ENCODE assay signal across 13 cellular contexts in the genomic region with DNA sequence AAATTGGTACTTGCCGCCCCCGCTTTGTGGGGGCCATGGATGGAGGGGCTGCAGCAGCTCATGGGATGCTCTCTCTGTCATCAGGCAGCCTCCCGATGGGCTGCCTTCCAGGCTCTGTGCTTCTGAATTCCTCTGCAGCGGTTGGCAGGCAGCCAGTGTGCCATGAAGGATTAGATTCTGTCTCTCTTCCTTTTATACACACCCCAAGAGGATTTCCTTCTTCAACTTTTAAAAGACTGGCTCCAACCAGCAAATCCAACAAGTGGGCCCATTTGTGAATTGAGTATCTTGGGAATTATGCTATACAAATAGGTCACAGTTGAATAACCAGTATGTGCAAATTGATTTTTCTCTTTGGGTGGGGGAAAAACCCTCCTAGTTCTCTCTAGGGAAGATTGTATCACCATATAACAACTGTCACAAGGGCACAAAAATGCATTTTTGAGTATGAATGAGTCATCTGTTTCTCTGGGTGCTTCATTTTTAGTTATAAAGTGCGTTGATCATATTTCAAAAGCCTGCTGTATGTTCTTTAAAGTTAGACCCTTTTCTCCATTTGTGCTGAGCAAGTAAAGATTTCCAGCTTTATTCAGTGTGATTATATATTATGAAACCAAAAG.
DNase-seq lines count a peak whose midpoint lies in the region; ATAC-seq and TF ChIP-seq lines count a peak whose summit lies in the region.
"Had no signal": no experiment of that assay in that cellular context is flagged by ENCODE, and none has a peak within 500 bp of the region (broad histone marks: within the 10 kb centered on the region; RNA-seq: fewer than 3 reads in every experiment).

No MANE protein-coding gene starts in this region.

- H3K36me3 Mint-ChIP-seq in MCF 10A (ENCODE audit: insufficient read depth, unreplicated experiment): no peaks in the 10 kb centered on the region
- H3K36me3 Mint-ChIP-seq in activated naive CD8-positive, alpha-beta T cell treated with anti-CD3 and anti-CD28 coated beads for 36 hours: no peaks in the 10 kb centered on the region
- no peaks in the 10 kb centered on the region for H3K36me3 Mint-ChIP-seq in naive thymus-derived CD8-positive, alpha-beta T cell

- no peak overlapping the region for H3K9ac ChIP-seq in mammary epithelial cell (ENCODE audit: insufficient read depth, low read length)
- H3K9ac ChIP-seq: KMS-11 had no signal

- no peaks in the 10 kb centered on the region for H3K36me3 ChIP-seq in mammary epithelial cell (ENCODE audit: insufficient read depth, low read length)
- H3K36me3 ChIP-seq in left ventricle myocardium inferior: no peaks in the 10 kb centered on the region
- H3K36me3 ChIP-seq: Peyer's patch had no signal

- TF ChIP-seq CTCF in MCF 10A (IDR thresholded peaks at IDR 0.05; ENCODE audit: unreplicated experiment): no peak
- TF ChIP-seq CTCF in mammary epithelial cell (conservative IDR thresholded peaks at IDR 0.05 in 1 of 2, IDR thresholded peaks at IDR 0.05 in 1 of 2; ENCODE audit: extremely low read depth in 1 of 2, insufficient read depth in 1 of 2, low read depth in 1 of 2, low read length in 2 of 2): no peak
- no peak for TF ChIP-seq CTCF in left ventricle myocardium inferior (IDR thresholded peaks at IDR 0.05; ENCODE audit: borderline replicate concordance)

- H3K9me3 Mint-ChIP-seq in MCF 10A (ENCODE audit: unreplicated experiment): no peaks in the 10 kb centered on the region
- H3K9me3 Mint-ChIP-seq in activated naive CD8-positive, alpha-beta T cell treated with anti-CD3 and anti-CD28 coated beads for 36 hours: peaks cover 2% of the 10 kb centered on the region
- peaks cover 0 to 10% (median 2%) of the 10 kb centered on the region in 9 donors for H3K9me3 Mint-ChIP-seq in naive thymus-derived CD8-positive, alpha-beta T cell

- H3K4me3 ChIP-seq in mammary epithelial cell (replicated peaks in 1 of 3; ENCODE audit: insufficient read depth in 1 of 3, low read depth in 2 of 3, low read length in 3 of 3): no peak overlapping the region
- H3K4me3 ChIP-seq in left ventricle myocardium inferior: no peak overlapping the region
- H3K4me3 ChIP-seq: Peyer's patch had no signal

- H3K27ac Mint-ChIP-seq in MCF 10A (ENCODE audit: low read depth, unreplicated experiment): no peak overlapping the region
- H3K27ac Mint-ChIP-seq in activated naive CD8-positive, alpha-beta T cell treated with anti-CD3 and anti-CD28 coated beads for 36 hours: no peak overlapping the region
- no peak overlapping the region for H3K27ac Mint-ChIP-seq in naive thymus-derived CD8-positive, alpha-beta T cell

- dilution Hi-C loops in mammary epithelial cell (cut with HindIII; ENCODE audit: low sequenced_read_pairs): no loop called here

- H3K4me2 ChIP-seq in mammary epithelial cell (ENCODE audit: insufficient read depth, low read depth, low read length): no peak overlapping the region
- H3K4me2 ChIP-seq: KMS-11 had no signal

- DNase-seq in MCF 10A (ENCODE audit: unreplicated experiment) (peak; percentile 46), mammary epithelial cell (no peak), left ventricle myocardium inferior (peak; percentile 43), NCI-H187 (lab: John Stamatoyannopoulos, UW) (no peak)
- no peak for DNase-seq in activated naive CD8-positive, alpha-beta T cell treated with anti-CD3 and anti-CD28 coated beads for 36 hours
- no peak for DNase-seq in naive thymus-derived CD8-positive, alpha-beta T cell
- DNase-seq: activated CD4-positive, alpha-beta T cell treated with anti-CD3 and anti-CD28 coated beads, Interleukin-2, amount 50 U/mL, for 48 hours; AML-193; central memory CD4-positive, alpha-beta T cell had no signal

- H3K9me3 ChIP-seq in mammary epithelial cell (replicated peaks; ENCODE audit: insufficient read depth, low read length): no peaks in the 10 kb centered on the region
- H3K9me3 ChIP-seq in left ventricle myocardium inferior (replicated peaks): no peaks in the 10 kb centered on the region
- H3K9me3 ChIP-seq: Peyer's patch had no signal

- ATAC-seq in SK-N-SH treated with all-trans-retinoic acid at 6 μM for 48 hours: peak; percentile 92
- no peak for ATAC-seq in naive thymus-derived CD8-positive, alpha-beta T cell
- ATAC-seq in GM21360 (IDR thresholded peaks at IDR 0.05; ENCODE audit: unreplicated experiment): no peak

- intact Hi-C loops in MCF 10A (cut with micrococcal nuclease): no loop called here
- intact Hi-C loops in mammary epithelial cell (cut with micrococcal nuclease): no loop called here
- intact Hi-C loops in left ventricle myocardium inferior (cut with micrococcal nuclease): no loop called here

- H4K20me1 ChIP-seq in mammary epithelial cell (ENCODE audit: insufficient read depth, low read length): no peaks in the 10 kb centered on the region

- BruUV-seq in MCF 10A (replicated peaks; lab: Mats Ljungman, UMichigan) (no TSS peak), mammary epithelial cell (replicated peaks; lab: Mats Ljungman, UMichigan) (no TSS peak)

- CTCF ChIA-PET in MCF 10A (lab: Yijun Ruan, JAX) (no interaction called here), mammary epithelial cell (lab: Charles Lee; ENCODE audit: low non-redundant PET) (no interaction called here)

- no peaks in the 10 kb centered on the region for H3K27me3 ChIP-seq in mammary epithelial cell (ENCODE audit: insufficient read depth, low read length)
- no peaks in the 10 kb centered on the region for H3K27me3 ChIP-seq in left ventricle myocardium inferior (ENCODE audit: low read depth)
- H3K27me3 ChIP-seq: Peyer's patch had no signal

- H3K27ac ChIP-seq in mammary epithelial cell (ENCODE audit: insufficient read depth, low read depth, low read length): no peak overlapping the region
- H3K27ac ChIP-seq in left ventricle myocardium inferior (replicated peaks): no peak overlapping the region
- H3K27ac ChIP-seq: KMS-11 had no signal

- peaks cover 5% of the 10 kb centered on the region for H3K4me1 ChIP-seq in mammary epithelial cell (ENCODE audit: insufficient read depth, low read length)
- no peaks in the 10 kb centered on the region for H3K4me1 ChIP-seq in left ventricle myocardium inferior

- H3K79me2 ChIP-seq in mammary epithelial cell (ENCODE audit: insufficient read depth, low read length): no peaks in the 10 kb centered on the region

- H2AFZ ChIP-seq in mammary epithelial cell (ENCODE audit: low read depth, low read length): no peak overlapping the region

- 54% methylated on average over 5 of the region's 5 CpGs for WGBS in mammary epithelial cell (ENCODE audit: low coverage, missing lambda C conversion rate)

- H3K4me1 Mint-ChIP-seq in MCF 10A (ENCODE audit: insufficient read depth, unreplicated experiment): peaks cover 5% of the 10 kb centered on the region
- no peaks in the 10 kb centered on the region for H3K4me1 Mint-ChIP-seq in activated naive CD8-positive, alpha-beta T cell treated with anti-CD3 and anti-CD28 coated beads for 36 hours
- H3K4me1 Mint-ChIP-seq in naive thymus-derived CD8-positive, alpha-beta T cell: no peaks in the 10 kb centered on the region

- POLR2A ChIA-PET in MCF 10A (lab: Yijun Ruan, JAX): interaction anchor here (1.7 kb wide), 1 partner anchor 9 kb away, joined by 3 read pairs; no protein-coding TSS in a partner anchor
- POLR2A ChIA-PET in naive thymus-derived CD8-positive, alpha-beta T cell (lab: Charles Lee): no interaction called here

- no peak overlapping the region for H3K4me3 Mint-ChIP-seq in MCF 10A (ENCODE audit: unreplicated experiment)
- H3K4me3 Mint-ChIP-seq in activated naive CD8-positive, alpha-beta T cell treated with anti-CD3 and anti-CD28 coated beads for 36 hours: no peak overlapping the region
- no peak overlapping the region for H3K4me3 Mint-ChIP-seq in naive thymus-derived CD8-positive, alpha-beta T cell

- in situ Hi-C loops in mammary epithelial cell (cut with MboI; ENCODE audit: low sequenced_read_pairs in 2 of 2): no loop called here

- H3K27me3 Mint-ChIP-seq in MCF 10A (ENCODE audit: insufficient read depth, unreplicated experiment): no peaks in the 10 kb centered on the region
- H3K27me3 Mint-ChIP-seq in activated naive CD8-positive, alpha-beta T cell treated with anti-CD3 and anti-CD28 coated beads for 36 hours: no peaks in the 10 kb centered on the region
- H3K27me3 Mint-ChIP-seq in naive thymus-derived CD8-positive, alpha-beta T cell: peaks cover 0 to 7% (median 0%) of the 10 kb centered on the region in 5 donors

TF ChIP-seq in SK-N-SH treated with all-trans-retinoic acid at 6 μM for 48 hours, 23 proteins besides CTCF, POLR2A, EP300 and RAD21:
- TF ChIP-seq, protein P1, sequence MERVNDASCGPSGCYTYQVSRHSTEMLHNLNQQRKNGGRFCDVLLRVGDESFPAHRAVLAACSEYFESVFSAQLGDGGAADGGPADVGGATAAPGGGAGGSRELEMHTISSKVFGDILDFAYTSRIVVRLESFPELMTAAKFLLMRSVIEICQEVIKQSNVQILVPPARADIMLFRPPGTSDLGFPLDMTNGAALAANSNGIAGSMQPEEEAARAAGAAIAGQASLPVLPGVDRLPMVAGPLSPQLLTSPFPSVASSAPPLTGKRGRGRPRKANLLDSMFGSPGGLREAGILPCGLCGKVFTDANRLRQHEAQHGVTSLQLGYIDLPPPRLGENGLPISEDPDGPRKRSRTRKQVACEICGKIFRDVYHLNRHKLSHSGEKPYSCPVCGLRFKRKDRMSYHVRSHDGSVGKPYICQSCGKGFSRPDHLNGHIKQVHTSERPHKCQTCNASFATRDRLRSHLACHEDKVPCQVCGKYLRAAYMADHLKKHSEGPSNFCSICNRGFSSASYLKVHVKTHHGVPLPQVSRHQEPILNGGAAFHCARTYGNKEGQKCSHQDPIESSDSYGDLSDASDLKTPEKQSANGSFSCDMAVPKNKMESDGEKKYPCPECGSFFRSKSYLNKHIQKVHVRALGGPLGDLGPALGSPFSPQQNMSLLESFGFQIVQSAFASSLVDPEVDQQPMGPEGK (CRISPR knock-in tag; IDR thresholded peaks at IDR 0.05; ENCODE audit: borderline replicate concordance): peak; percentile 26; the same call in 1 of the 2 replicates
- TF ChIP-seq ESRRG (CRISPR knock-in tag; IDR thresholded peaks at IDR 0.05): no peak

Comparison
In these comparisons a context has a peak if more than half of its experiments do, and no peak if none do; other contexts are left out.
1. DNase-seq: peak in MCF 10A (single experiment) and left ventricle myocardium inferior (single experiment); none in mammary epithelial cell (single experiment), activated naive CD8-positive, alpha-beta T cell treated with anti-CD3 and anti-CD28 coated beads for 36 hours (single experiment), NCI-H187 (0 of 2) and naive thymus-derived CD8-positive, alpha-beta T cell (0 of 10).